13 cellular contexts compared by ENCODE assay signal in genomic region chr21:35150562-35151226, GRCh38.
A peak's percentile ranks its signal among the peaks of the same experiment; 100 is the strongest.
DNase-seq lines count a peak whose midpoint lies in the region; ATAC-seq and TF ChIP-seq lines count a peak whose summit lies in the region.
"Had no signal": no experiment of that assay in that cellular context is flagged by ENCODE, and none has a peak within 500 bp of the region (broad histone marks: within the 10 kb centered on the region; RNA-seq: fewer than 3 reads in every experiment).

No MANE protein-coding gene starts in this region.

- H3K36me3 Mint-ChIP-seq in activated naive CD4-positive, alpha-beta T cell treated with anti-CD3 and anti-CD28 coated beads, Interleukin-2, amount 50 U/mL, for 24 hours = no peaks in the 10 kb centered on the region
- H3K36me3 Mint-ChIP-seq in activated naive CD4-positive, alpha-beta T cell treated with anti-CD3 and anti-CD28 coated beads, Interleukin-2, amount 10 ng/mL, durations not matched to agents 7 days and 5 days = peaks cover 3% of the 10 kb centered on the region
- no peaks in the 10 kb centered on the region for H3K36me3 Mint-ChIP-seq in activated T-helper 17 cell treated with anti-CD3 and anti-CD28 coated beads, Interleukin-2, amount 50 U/mL, for 72 hours (ENCODE audit: low read depth)

- H3K9me3 ChIP-seq in esophagus squamous epithelium = no peaks in the 10 kb centered on the region

- H3K9me3 Mint-ChIP-seq in activated naive CD4-positive, alpha-beta T cell treated with anti-CD3 and anti-CD28 coated beads, Interleukin-2, amount 50 U/mL, for 24 hours = peaks cover 4% of the 10 kb centered on the region
- H3K9me3 Mint-ChIP-seq in activated naive CD4-positive, alpha-beta T cell treated with anti-CD3 and anti-CD28 coated beads, Interleukin-2, amount 10 ng/mL, durations not matched to agents 7 days and 5 days = peaks cover 10% of the 10 kb centered on the region
- no peaks in the 10 kb centered on the region for H3K9me3 Mint-ChIP-seq in activated T-helper 17 cell treated with anti-CD3 and anti-CD28 coated beads, Interleukin-2, amount 50 U/mL, for 72 hours
- H3K9me3 Mint-ChIP-seq in stimulated activated naive CD8-positive, alpha-beta T cell treated with anti-CD3 and anti-CD28 coated beads, Interleukin-15, amount 100 ng/mL, for 72 hours = peaks cover 7% of the 10 kb centered on the region in 2 donors

- H3K4me3 ChIP-seq in fibroblast of the aortic adventitia (ENCODE audit: low read depth, low read length) (no peak overlapping the region), esophagus squamous epithelium (no peak overlapping the region)
- H3K4me3 ChIP-seq: skin epidermis had no signal

- no peaks in the 10 kb centered on the region for H3K27me3 Mint-ChIP-seq in activated naive CD4-positive, alpha-beta T cell treated with anti-CD3 and anti-CD28 coated beads, Interleukin-2, amount 50 U/mL, for 24 hours
- no peaks in the 10 kb centered on the region for H3K27me3 Mint-ChIP-seq in activated naive CD4-positive, alpha-beta T cell treated with anti-CD3 and anti-CD28 coated beads, Interleukin-2, amount 10 ng/mL, durations not matched to agents 7 days and 5 days
- H3K27me3 Mint-ChIP-seq in activated T-helper 17 cell treated with anti-CD3 and anti-CD28 coated beads, Interleukin-2, amount 50 U/mL, for 72 hours = no peaks in the 10 kb centered on the region
- H3K27me3 Mint-ChIP-seq in stimulated activated naive CD8-positive, alpha-beta T cell treated with anti-CD3 and anti-CD28 coated beads, Interleukin-15, amount 100 ng/mL, for 72 hours = no peaks in the 10 kb centered on the region

- TF ChIP-seq POLR2A in esophagus squamous epithelium (IDR thresholded peaks at IDR 0.05) = no peak

- peak overlapping the region; percentile 93 for H3K27ac Mint-ChIP-seq in activated naive CD4-positive, alpha-beta T cell treated with anti-CD3 and anti-CD28 coated beads, Interleukin-2, amount 50 U/mL, for 24 hours
- H3K27ac Mint-ChIP-seq in activated naive CD4-positive, alpha-beta T cell treated with anti-CD3 and anti-CD28 coated beads, Interleukin-2, amount 10 ng/mL, durations not matched to agents 7 days and 5 days = no peak overlapping the region
- peak overlapping the region; percentile 68 for H3K27ac Mint-ChIP-seq in activated T-helper 17 cell treated with anti-CD3 and anti-CD28 coated beads, Interleukin-2, amount 50 U/mL, for 72 hours
- H3K27ac Mint-ChIP-seq in stimulated activated naive CD8-positive, alpha-beta T cell treated with anti-CD3 and anti-CD28 coated beads, Interleukin-15, amount 100 ng/mL, for 72 hours = peak overlapping the region; percentile 80 to 88
- H3K27ac Mint-ChIP-seq: T-helper 1 cell treated with Interleukin-12 subunit alpha and Interleukin-12 subunit beta and Interleukin-4 antibody, amounts not matched to agents 30 μg/mL and 1 μg/mL, for 36 hours had no signal

- no peak overlapping the region for H3K27ac ChIP-seq in esophagus squamous epithelium

- peak overlapping the region; percentile 43 for H3K4me3 Mint-ChIP-seq in activated naive CD4-positive, alpha-beta T cell treated with anti-CD3 and anti-CD28 coated beads, Interleukin-2, amount 50 U/mL, for 24 hours
- no peak overlapping the region for H3K4me3 Mint-ChIP-seq in activated naive CD4-positive, alpha-beta T cell treated with anti-CD3 and anti-CD28 coated beads, Interleukin-2, amount 10 ng/mL, durations not matched to agents 7 days and 5 days
- peak overlapping the region; percentile 51 for H3K4me3 Mint-ChIP-seq in activated T-helper 17 cell treated with anti-CD3 and anti-CD28 coated beads, Interleukin-2, amount 50 U/mL, for 72 hours
- peak overlapping the region; percentile 13 to 43 for H3K4me3 Mint-ChIP-seq in stimulated activated naive CD8-positive, alpha-beta T cell treated with anti-CD3 and anti-CD28 coated beads, Interleukin-15, amount 100 ng/mL, for 72 hours
- H3K4me3 Mint-ChIP-seq: T-helper 1 cell treated with Interleukin-12 subunit alpha and Interleukin-12 subunit beta and Interleukin-4 antibody, amounts not matched to agents 30 μg/mL and 1 μg/mL, for 36 hours had no signal

- H3K36me3 ChIP-seq in esophagus squamous epithelium = no peaks in the 10 kb centered on the region

- CTCF ChIA-PET in activated naive CD4-positive, alpha-beta T cell treated with anti-CD3 and anti-CD28 coated beads, Interleukin-2, amount 10 ng/mL, durations not matched to agents 7 days and 5 days (lab: Charles Lee) = no interaction called here

- peak; percentile 79 for ATAC-seq in activated T-helper 17 cell treated with anti-CD3 and anti-CD28 coated beads, Interleukin-2, amount 50 U/mL, for 72 hours (replicated peaks)
- peak; percentile 65 for ATAC-seq in stimulated activated naive CD8-positive, alpha-beta T cell treated with anti-CD3 and anti-CD28 coated beads, Interleukin-15, amount 100 ng/mL, for 72 hours

- no peak for TF ChIP-seq CTCF in fibroblast of the aortic adventitia (IDR thresholded peaks at IDR 0.05; ENCODE audit: insufficient read depth, low read length)
- no peak for TF ChIP-seq CTCF in esophagus squamous epithelium (IDR thresholded peaks at IDR 0.05)

- H3K27me3 ChIP-seq in esophagus squamous epithelium = no peaks in the 10 kb centered on the region

- WGBS in esophagus squamous epithelium, 2 donors = 61 to 69% methylated on average over 2 of the region's 2 CpGs

- no peak for DNase-seq in activated naive CD4-positive, alpha-beta T cell treated with anti-CD3 and anti-CD28 coated beads, Interleukin-2, amount 10 ng/mL, durations not matched to agents 7 days and 5 days
- peak; percentile 51 for DNase-seq in fibroblast of the aortic adventitia (ENCODE audit: low read depth)
- no peak for DNase-seq in stimulated activated naive CD8-positive, alpha-beta T cell treated with anti-CD3 and anti-CD28 coated beads, Interleukin-15, amount 100 ng/mL, for 72 hours
- no peak for DNase-seq in esophagus squamous epithelium (lab: John Stamatoyannopoulos, UW)
- no peak for DNase-seq in NCI-H2107 (lab: John Stamatoyannopoulos, UW)
- no peak for DNase-seq in NCI-H1417 (lab: John Stamatoyannopoulos, UW)
- DNase-seq: activated CD4-positive, alpha-beta T cell treated with anti-CD3 and anti-CD28 coated beads, Interleukin-2, amount 50 U/mL, for 1 hour; KG1; NCI-H2081 had no signal

- peaks cover 0 to 4% (median 0%) of the 10 kb centered on the region in 3 donors for H3K4me1 ChIP-seq in esophagus squamous epithelium

- intact Hi-C loops in esophagus squamous epithelium (cut with DNase I) = no loop called here

- H3K4me1 Mint-ChIP-seq in activated naive CD4-positive, alpha-beta T cell treated with anti-CD3 and anti-CD28 coated beads, Interleukin-2, amount 50 U/mL, for 24 hours = peaks cover 53% of the 10 kb centered on the region
- peaks cover 6% of the 10 kb centered on the region for H3K4me1 Mint-ChIP-seq in activated naive CD4-positive, alpha-beta T cell treated with anti-CD3 and anti-CD28 coated beads, Interleukin-2, amount 10 ng/mL, durations not matched to agents 7 days and 5 days
- H3K4me1 Mint-ChIP-seq in activated T-helper 17 cell treated with anti-CD3 and anti-CD28 coated beads, Interleukin-2, amount 50 U/mL, for 72 hours = peaks cover 21% of the 10 kb centered on the region
- peaks cover 45% of the 10 kb centered on the region for H3K4me1 Mint-ChIP-seq in stimulated activated naive CD8-positive, alpha-beta T cell treated with anti-CD3 and anti-CD28 coated beads, Interleukin-15, amount 100 ng/mL, for 72 hours
